Comparison of ENCODE assay signal across 10 cellular contexts in the genomic region with DNA sequence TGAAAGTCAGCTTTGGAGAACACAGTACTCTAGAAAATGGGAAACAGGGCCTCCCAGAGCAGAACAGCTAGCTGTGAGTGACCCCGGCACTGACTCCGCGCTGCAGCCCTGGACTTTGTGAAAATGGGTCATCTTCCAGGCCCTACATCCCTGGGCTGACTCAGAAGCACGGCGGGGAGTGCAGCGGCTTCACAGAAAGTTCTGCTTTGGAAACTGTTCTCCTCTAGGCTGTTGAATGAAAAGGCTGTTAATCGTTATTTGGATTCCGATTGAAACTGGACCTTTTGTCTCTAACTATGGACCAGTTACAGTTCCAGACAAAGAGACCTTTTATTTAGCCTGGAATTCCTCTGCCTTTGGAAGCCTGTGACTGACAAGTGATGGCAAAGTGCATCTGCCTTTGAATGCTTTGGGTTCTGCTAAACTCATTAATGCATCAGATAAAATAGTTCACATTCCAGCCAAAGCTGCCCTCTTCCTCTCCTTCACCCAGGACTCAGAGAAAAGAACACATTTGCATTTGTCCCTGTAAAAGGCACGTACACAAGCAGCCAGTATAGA.
DNase-seq lines count a peak whose midpoint lies in the region; ATAC-seq, FAIRE-seq and TF ChIP-seq lines count a peak whose summit lies in the region.
"Had no signal": no experiment of that assay in that cellular context is flagged by ENCODE, and none has a peak within 500 bp of the region (broad histone marks: within the 10 kb centered on the region; RNA-seq: fewer than 3 reads in every experiment).

No MANE protein-coding gene starts in this region.

- TF ChIP-seq POLR2A in esophagus squamous epithelium (IDR thresholded peaks at IDR 0.05) (no peak), thyroid gland (IDR thresholded peaks at IDR 0.05) (no peak)

- H3K36me3 ChIP-seq in esophagus squamous epithelium (no peaks in the 10 kb centered on the region), thyroid gland (no peaks in the 10 kb centered on the region)

- DNase-seq in RPMI7951 (ENCODE audit: low read depth): peak; percentile 76
- DNase-seq in esophagus squamous epithelium (lab: John Stamatoyannopoulos, UW): no peak
- DNase-seq in mesothelial cell of epicardium (ENCODE audit: low spot score in 2 of 2, unreplicated experiment in 2 of 2): no peak
- DNase-seq in superior temporal gyrus (ENCODE audit: extremely low spot score): peak; percentile 89
- DNase-seq in thyroid gland: no peak
- no peak for DNase-seq in RCC 7860 (ENCODE audit: low spot score)
- no peak for DNase-seq in activated effector memory CD4-positive, alpha-beta T cell treated with anti-CD3 and anti-CD28 coated beads, Interleukin-2, amount 50 U/mL, for 16 hours
- DNase-seq: activated CD4-positive, alpha-beta memory T cell treated with anti-CD3 and anti-CD28 coated beads, Interleukin-2, amount 10 ng/mL, durations not matched to agents 7 days and 5 days; GOT3 had no signal

- 63 to 75% methylated on average over 4 to 9 of the region's 9 CpGs for WGBS in esophagus squamous epithelium, 2 donors
- 75 to 87% methylated on average over 9 of the region's 9 CpGs for WGBS in thyroid gland, 2 donors

- H3K36me3 Mint-ChIP-seq in mesothelial cell of epicardium: peaks cover 4% of the 10 kb centered on the region

- H3K4me3 ChIP-seq in esophagus squamous epithelium: no peak overlapping the region
- H3K4me3 ChIP-seq in thyroid gland (replicated peaks in 1 of 3): no peak overlapping the region

- no peak overlapping the region for H3K4me3 Mint-ChIP-seq in mesothelial cell of epicardium
- H3K4me3 Mint-ChIP-seq: activated CD4-positive, alpha-beta memory T cell treated with anti-CD3 and anti-CD28 coated beads, Interleukin-2, amount 10 ng/mL, durations not matched to agents 7 days and 5 days had no signal

- peak overlapping the region; percentile 92 for H3K27ac Mint-ChIP-seq in mesothelial cell of epicardium
- H3K27ac Mint-ChIP-seq: activated CD4-positive, alpha-beta memory T cell treated with anti-CD3 and anti-CD28 coated beads, Interleukin-2, amount 10 ng/mL, durations not matched to agents 7 days and 5 days had no signal

- H3K9me3 Mint-ChIP-seq in mesothelial cell of epicardium: peaks cover 3% of the 10 kb centered on the region
- H3K9me3 Mint-ChIP-seq: activated CD4-positive, alpha-beta memory T cell treated with anti-CD3 and anti-CD28 coated beads, Interleukin-2, amount 10 ng/mL, durations not matched to agents 7 days and 5 days had no signal

- peak overlapping the region in 3 of 4 donors; percentile 40 to 87 (median 50) for H3K27ac ChIP-seq in esophagus squamous epithelium
- H3K27ac ChIP-seq in thyroid gland: peak overlapping the region in 1 of 3 donors; percentile 13

- ATAC-seq in GM19397 (IDR thresholded peaks at IDR 0.05; ENCODE audit: unreplicated experiment): no peak

- H3K9me3 ChIP-seq in esophagus squamous epithelium (no peaks in the 10 kb centered on the region), thyroid gland (no peaks in the 10 kb centered on the region)

- peaks cover 54% of the 10 kb centered on the region for H3K4me1 Mint-ChIP-seq in mesothelial cell of epicardium
- H3K4me1 Mint-ChIP-seq: activated CD4-positive, alpha-beta memory T cell treated with anti-CD3 and anti-CD28 coated beads, Interleukin-2, amount 10 ng/mL, durations not matched to agents 7 days and 5 days had no signal

- no peak for FAIRE-seq in RCC 7860 (lab: Jason Lieb, UNC)

- H3K4me1 ChIP-seq in esophagus squamous epithelium (peaks cover 13 to 53% (median 23%) of the 10 kb centered on the region in 3 donors), thyroid gland (peaks cover 2 to 11% of the 10 kb centered on the region in 2 donors)

- intact Hi-C loops in esophagus squamous epithelium (cut with DNase I): no loop called here
- intact Hi-C loops in thyroid gland (cut with DNase I): no loop called here

- H3K27me3 Mint-ChIP-seq in mesothelial cell of epicardium (ENCODE audit: low read depth): no peaks in the 10 kb centered on the region
- H3K27me3 Mint-ChIP-seq: activated CD4-positive, alpha-beta memory T cell treated with anti-CD3 and anti-CD28 coated beads, Interleukin-2, amount 10 ng/mL, durations not matched to agents 7 days and 5 days had no signal

- TF ChIP-seq CTCF in esophagus squamous epithelium (IDR thresholded peaks at IDR 0.05) (no peak), mesothelial cell of epicardium (IDR thresholded peaks at IDR 0.05; ENCODE audit: unreplicated experiment) (no peak), thyroid gland (IDR thresholded peaks at IDR 0.05) (no peak)

- H3K27me3 ChIP-seq in esophagus squamous epithelium: no peaks in the 10 kb centered on the region
- H3K27me3 ChIP-seq in thyroid gland: no peaks in the 10 kb centered on the region

Comparison
In these comparisons a context has a peak if more than half of its experiments do, and no peak if none do; other contexts are left out.
1. DNase-seq: peak in RPMI7951 (single experiment) and superior temporal gyrus (single experiment); none in esophagus squamous epithelium (single experiment), mesothelial cell of epicardium (0 of 2), thyroid gland (0 of 2), RCC 7860 (single experiment) and activated effector memory CD4-positive, alpha-beta T cell treated with anti-CD3 and anti-CD28 coated beads, Interleukin-2, amount 50 U/mL, for 16 hours (single experiment).